ENCODE assay signal across 19 cellular contexts in the genomic region with DNA sequence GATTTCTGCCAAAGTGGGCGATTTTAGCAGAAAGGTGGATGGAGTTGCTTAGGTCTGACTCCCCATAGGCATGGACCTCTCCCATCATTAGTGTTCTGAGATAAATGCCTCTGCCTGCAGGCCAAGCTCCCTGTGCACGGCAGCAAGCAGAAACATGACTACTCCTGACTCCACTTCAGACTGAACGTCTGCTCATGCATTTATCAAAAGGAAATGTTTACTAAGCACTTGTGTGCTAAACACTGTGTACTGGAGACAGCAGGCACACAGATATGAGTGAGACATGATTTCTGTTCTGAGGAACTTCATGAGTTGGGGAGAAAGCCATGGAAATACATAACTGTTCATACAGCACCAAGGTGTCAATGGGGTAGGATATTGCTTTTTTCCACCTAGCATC.
A peak's percentile ranks its signal among the peaks of the same experiment; 100 is the strongest.
DNase-seq lines count a peak whose midpoint lies in the region; ATAC-seq and TF ChIP-seq lines count a peak whose summit lies in the region.
"Had no signal": no experiment of that assay in that cellular context is flagged by ENCODE, and none has a peak within 500 bp of the region (broad histone marks: within the 10 kb centered on the region; RNA-seq: fewer than 3 reads in every experiment).

No MANE protein-coding gene starts in this region.

- TF ChIP-seq CTCF in foreskin keratinocyte (conservative IDR thresholded peaks at IDR 0.05) = no peak

- H3K27me3 ChIP-seq in foreskin keratinocyte = no peaks in the 10 kb centered on the region
- H3K27me3 ChIP-seq: BLaER1 treated with 17β-estradiol and CSF1 and Interleukin-3, amounts not matched to agents 10 nM and 100 nM had no signal

- H3K4me3 ChIP-seq in skin epidermis = no peak overlapping the region
- H3K4me3 ChIP-seq: BLaER1 treated with 17β-estradiol and CSF1 and Interleukin-3, amounts not matched to agents 10 nM and 100 nM had no signal

- peaks cover 34% of the 10 kb centered on the region for H3K4me1 Mint-ChIP-seq in T-helper 2 cell treated with Interferon-gamma antibody and Interleukin-4, amounts not matched to agents 5 μg/mL and 100 μg/mL, for 36 hours (ENCODE audit: low read depth)
- H3K4me1 Mint-ChIP-seq: activated B cell treated with CpG ODN at 0.5 μM for 24 hours had no signal

- no peak overlapping the region for H3K4me3 Mint-ChIP-seq in T-helper 2 cell treated with Interferon-gamma antibody and Interleukin-4, amounts not matched to agents 5 μg/mL and 100 μg/mL, for 36 hours
- H3K4me3 Mint-ChIP-seq: activated B cell treated with CpG ODN at 0.5 μM for 24 hours; activated T-helper 17 cell treated with anti-CD3 and anti-CD28 coated beads, Interleukin-2, amount 50 U/mL, for 72 hours; natural killer cell; stimulated activated naive CD8-positive, alpha-beta T cell treated with anti-CD3 and anti-CD28 coated beads, Interleukin-15, Interleukin-2, amounts not matched to agents 100 ng/mL and 50 ng/mL, for 24 hours; T-helper 17 cell had no signal

- H3K36me3 Mint-ChIP-seq in T-helper 2 cell treated with Interferon-gamma antibody and Interleukin-4, amounts not matched to agents 5 μg/mL and 100 μg/mL, for 36 hours (ENCODE audit: low read depth) = peaks cover 1% of the 10 kb centered on the region
- H3K36me3 Mint-ChIP-seq: natural killer cell had no signal

- DNase-seq in NCI-H187 treated with DMSO at 0.1 percent for 48 hours (lab: John Stamatoyannopoulos, UW) (peak; percentile 56), NCI-H187 (lab: John Stamatoyannopoulos, UW) (no peak), NCI-H510A treated with DMSO at 0.1 percent for 48 hours (lab: John Stamatoyannopoulos, UW) (peak; percentile 78), foreskin keratinocyte (peak in 1 of 2 donors; percentile 71), cortex of kidney (lab: John Stamatoyannopoulos, UW) (no peak)
- DNase-seq in T-helper 2 cell treated with Interferon-gamma antibody and Interleukin-4, amounts not matched to agents 5 μg/mL and 100 μg/mL, for 36 hours (ENCODE audit: low spot score) = no peak
- DNase-seq: activated B cell treated with CpG ODN at 0.5 μM for 24 hours; activated CD8-positive, alpha-beta memory T cell treated with anti-CD3 and anti-CD28 coated beads for 24 hours; cerebellar nuclear complex; KBM-7; natural killer cell; stimulated activated CD4-positive, alpha-beta T cell treated with anti-CD3 and anti-CD28 coated beads, Interleukin-15, amount 100 ng/mL, for 24 hours; T-helper 17 cell had no signal

- peaks cover 25% of the 10 kb centered on the region for H3K4me1 ChIP-seq in foreskin keratinocyte
- H3K4me1 ChIP-seq: BLaER1 treated with 17β-estradiol and CSF1 and Interleukin-3, amounts not matched to agents 10 nM and 100 nM had no signal

- H3K27ac Mint-ChIP-seq in T-helper 2 cell treated with Interferon-gamma antibody and Interleukin-4, amounts not matched to agents 5 μg/mL and 100 μg/mL, for 36 hours = no peak overlapping the region
- H3K27ac Mint-ChIP-seq: activated B cell treated with CpG ODN at 0.5 μM for 24 hours; activated T-helper 17 cell treated with anti-CD3 and anti-CD28 coated beads, Interleukin-2, amount 50 U/mL, for 72 hours; natural killer cell; stimulated activated naive CD8-positive, alpha-beta T cell treated with anti-CD3 and anti-CD28 coated beads, Interleukin-15, Interleukin-2, amounts not matched to agents 100 ng/mL and 50 ng/mL, for 24 hours; T-helper 17 cell had no signal

- H3K27me3 Mint-ChIP-seq in T-helper 2 cell treated with Interferon-gamma antibody and Interleukin-4, amounts not matched to agents 5 μg/mL and 100 μg/mL, for 36 hours (ENCODE audit: low read depth) = peaks cover 6% of the 10 kb centered on the region
- H3K27me3 Mint-ChIP-seq: activated B cell treated with CpG ODN at 0.5 μM for 24 hours; activated T-helper 17 cell treated with anti-CD3 and anti-CD28 coated beads, Interleukin-2, amount 50 U/mL, for 72 hours; stimulated activated naive CD8-positive, alpha-beta T cell treated with anti-CD3 and anti-CD28 coated beads, Interleukin-15, Interleukin-2, amounts not matched to agents 100 ng/mL and 50 ng/mL, for 24 hours; T-helper 17 cell had no signal

- no peaks in the 10 kb centered on the region for H3K9me3 Mint-ChIP-seq in T-helper 2 cell treated with Interferon-gamma antibody and Interleukin-4, amounts not matched to agents 5 μg/mL and 100 μg/mL, for 36 hours
- H3K9me3 Mint-ChIP-seq: activated B cell treated with CpG ODN at 0.5 μM for 24 hours; activated T-helper 17 cell treated with anti-CD3 and anti-CD28 coated beads, Interleukin-2, amount 50 U/mL, for 72 hours; natural killer cell; stimulated activated naive CD8-positive, alpha-beta T cell treated with anti-CD3 and anti-CD28 coated beads, Interleukin-15, Interleukin-2, amounts not matched to agents 100 ng/mL and 50 ng/mL, for 24 hours had no signal

- peak; percentile 54 for ATAC-seq in foreskin keratinocyte
- no peak for ATAC-seq in GM19324 (IDR thresholded peaks at IDR 0.05; ENCODE audit: low FRiP score, unreplicated experiment)
- ATAC-seq: activated T-helper 17 cell treated with anti-CD3 and anti-CD28 coated beads, Interleukin-2, amount 50 U/mL, for 72 hours; natural killer cell; T-helper 17 cell had no signal

- H3K27ac ChIP-seq in foreskin keratinocyte (no peak overlapping the region), skin epidermis (peak overlapping the region in 15 of 21 experiments; percentile 2 to 82 (median 61))
- H3K27ac ChIP-seq: BLaER1 treated with 17β-estradiol and CSF1 and Interleukin-3, amounts not matched to agents 10 nM and 100 nM; HL-60 had no signal

Comparison
In these comparisons a context has a peak if more than half of its experiments do, and no peak if none do; other contexts are left out.
1. DNase-seq: peak in NCI-H187 treated with DMSO at 0.1 percent for 48 hours (single experiment) and NCI-H510A treated with DMSO at 0.1 percent for 48 hours (single experiment); none in NCI-H187 (0 of 2), T-helper 2 cell treated with Interferon-gamma antibody and Interleukin-4, amounts not matched to agents 5 μg/mL and 100 μg/mL, for 36 hours (single experiment) and cortex of kidney (single experiment).